Comparison of ENCODE assay signal across 1 cellular context in genomic region chr18:45565280-45565970, GRCh38.
TF ChIP-seq lines count a peak whose summit lies in the region.

No MANE protein-coding gene starts in this region.

TF ChIP-seq in H1, 55 proteins besides CTCF, POLR2A, EP300 and RAD21:
- TF ChIP-seq CHD1 (IDR thresholded peaks at IDR 0.05; ENCODE audit: low read depth, low read length): no peak
- TF ChIP-seq SIX5 (IDR thresholded peaks at IDR 0.05; ENCODE audit: low read depth, low read length): no peak
- no peak for TF ChIP-seq RXRA (IDR thresholded peaks at IDR 0.05; ENCODE audit: insufficient read depth, low read depth, low read length)
- no peak for TF ChIP-seq EZH2 (IDR thresholded peaks at IDR 0.05; ENCODE audit: low read depth, low read length, severe bottlenecking)
- TF ChIP-seq BCL11A (IDR thresholded peaks at IDR 0.05; ENCODE audit: low read depth in 2 of 2, low read length in 2 of 2): no peak
- no peak for TF ChIP-seq KDM4A (IDR thresholded peaks at IDR 0.05; ENCODE audit: low read depth, low read length, severe bottlenecking)
- TF ChIP-seq MAFK (IDR thresholded peaks at IDR 0.05; ENCODE audit: low read depth, low read length): no peak
- TF ChIP-seq, protein P1, sequence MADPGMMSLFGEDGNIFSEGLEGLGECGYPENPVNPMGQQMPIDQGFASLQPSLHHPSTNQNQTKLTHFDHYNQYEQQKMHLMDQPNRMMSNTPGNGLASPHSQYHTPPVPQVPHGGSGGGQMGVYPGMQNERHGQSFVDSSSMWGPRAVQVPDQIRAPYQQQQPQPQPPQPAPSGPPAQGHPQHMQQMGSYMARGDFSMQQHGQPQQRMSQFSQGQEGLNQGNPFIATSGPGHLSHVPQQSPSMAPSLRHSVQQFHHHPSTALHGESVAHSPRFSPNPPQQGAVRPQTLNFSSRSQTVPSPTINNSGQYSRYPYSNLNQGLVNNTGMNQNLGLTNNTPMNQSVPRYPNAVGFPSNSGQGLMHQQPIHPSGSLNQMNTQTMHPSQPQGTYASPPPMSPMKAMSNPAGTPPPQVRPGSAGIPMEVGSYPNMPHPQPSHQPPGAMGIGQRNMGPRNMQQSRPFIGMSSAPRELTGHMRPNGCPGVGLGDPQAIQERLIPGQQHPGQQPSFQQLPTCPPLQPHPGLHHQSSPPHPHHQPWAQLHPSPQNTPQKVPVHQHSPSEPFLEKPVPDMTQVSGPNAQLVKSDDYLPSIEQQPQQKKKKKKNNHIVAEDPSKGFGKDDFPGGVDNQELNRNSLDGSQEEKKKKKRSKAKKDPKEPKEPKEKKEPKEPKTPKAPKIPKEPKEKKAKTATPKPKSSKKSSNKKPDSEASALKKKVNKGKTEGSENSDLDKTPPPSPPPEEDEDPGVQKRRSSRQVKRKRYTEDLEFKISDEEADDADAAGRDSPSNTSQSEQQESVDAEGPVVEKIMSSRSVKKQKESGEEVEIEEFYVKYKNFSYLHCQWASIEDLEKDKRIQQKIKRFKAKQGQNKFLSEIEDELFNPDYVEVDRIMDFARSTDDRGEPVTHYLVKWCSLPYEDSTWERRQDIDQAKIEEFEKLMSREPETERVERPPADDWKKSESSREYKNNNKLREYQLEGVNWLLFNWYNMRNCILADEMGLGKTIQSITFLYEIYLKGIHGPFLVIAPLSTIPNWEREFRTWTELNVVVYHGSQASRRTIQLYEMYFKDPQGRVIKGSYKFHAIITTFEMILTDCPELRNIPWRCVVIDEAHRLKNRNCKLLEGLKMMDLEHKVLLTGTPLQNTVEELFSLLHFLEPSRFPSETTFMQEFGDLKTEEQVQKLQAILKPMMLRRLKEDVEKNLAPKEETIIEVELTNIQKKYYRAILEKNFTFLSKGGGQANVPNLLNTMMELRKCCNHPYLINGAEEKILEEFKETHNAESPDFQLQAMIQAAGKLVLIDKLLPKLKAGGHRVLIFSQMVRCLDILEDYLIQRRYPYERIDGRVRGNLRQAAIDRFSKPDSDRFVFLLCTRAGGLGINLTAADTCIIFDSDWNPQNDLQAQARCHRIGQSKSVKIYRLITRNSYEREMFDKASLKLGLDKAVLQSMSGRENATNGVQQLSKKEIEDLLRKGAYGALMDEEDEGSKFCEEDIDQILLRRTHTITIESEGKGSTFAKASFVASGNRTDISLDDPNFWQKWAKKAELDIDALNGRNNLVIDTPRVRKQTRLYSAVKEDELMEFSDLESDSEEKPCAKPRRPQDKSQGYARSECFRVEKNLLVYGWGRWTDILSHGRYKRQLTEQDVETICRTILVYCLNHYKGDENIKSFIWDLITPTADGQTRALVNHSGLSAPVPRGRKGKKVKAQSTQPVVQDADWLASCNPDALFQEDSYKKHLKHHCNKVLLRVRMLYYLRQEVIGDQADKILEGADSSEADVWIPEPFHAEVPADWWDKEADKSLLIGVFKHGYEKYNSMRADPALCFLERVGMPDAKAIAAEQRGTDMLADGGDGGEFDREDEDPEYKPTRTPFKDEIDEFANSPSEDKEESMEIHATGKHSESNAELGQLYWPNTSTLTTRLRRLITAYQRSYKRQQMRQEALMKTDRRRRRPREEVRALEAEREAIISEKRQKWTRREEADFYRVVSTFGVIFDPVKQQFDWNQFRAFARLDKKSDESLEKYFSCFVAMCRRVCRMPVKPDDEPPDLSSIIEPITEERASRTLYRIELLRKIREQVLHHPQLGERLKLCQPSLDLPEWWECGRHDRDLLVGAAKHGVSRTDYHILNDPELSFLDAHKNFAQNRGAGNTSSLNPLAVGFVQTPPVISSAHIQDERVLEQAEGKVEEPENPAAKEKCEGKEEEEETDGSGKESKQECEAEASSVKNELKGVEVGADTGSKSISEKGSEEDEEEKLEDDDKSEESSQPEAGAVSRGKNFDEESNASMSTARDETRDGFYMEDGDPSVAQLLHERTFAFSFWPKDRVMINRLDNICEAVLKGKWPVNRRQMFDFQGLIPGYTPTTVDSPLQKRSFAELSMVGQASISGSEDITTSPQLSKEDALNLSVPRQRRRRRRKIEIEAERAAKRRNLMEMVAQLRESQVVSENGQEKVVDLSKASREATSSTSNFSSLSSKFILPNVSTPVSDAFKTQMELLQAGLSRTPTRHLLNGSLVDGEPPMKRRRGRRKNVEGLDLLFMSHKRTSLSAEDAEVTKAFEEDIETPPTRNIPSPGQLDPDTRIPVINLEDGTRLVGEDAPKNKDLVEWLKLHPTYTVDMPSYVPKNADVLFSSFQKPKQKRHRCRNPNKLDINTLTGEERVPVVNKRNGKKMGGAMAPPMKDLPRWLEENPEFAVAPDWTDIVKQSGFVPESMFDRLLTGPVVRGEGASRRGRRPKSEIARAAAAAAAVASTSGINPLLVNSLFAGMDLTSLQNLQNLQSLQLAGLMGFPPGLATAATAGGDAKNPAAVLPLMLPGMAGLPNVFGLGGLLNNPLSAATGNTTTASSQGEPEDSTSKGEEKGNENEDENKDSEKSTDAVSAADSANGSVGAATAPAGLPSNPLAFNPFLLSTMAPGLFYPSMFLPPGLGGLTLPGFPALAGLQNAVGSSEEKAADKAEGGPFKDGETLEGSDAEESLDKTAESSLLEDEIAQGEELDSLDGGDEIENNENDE (IDR thresholded peaks at IDR 0.05; ENCODE audit: insufficient replicate concordance, low read length): no peak
- no peak for TF ChIP-seq ZNF274 (IDR thresholded peaks at IDR 0.05; ENCODE audit: borderline replicate concordance, extremely low read depth, low read length)
- no peak for TF ChIP-seq TAF1 (IDR thresholded peaks at IDR 0.05; ENCODE audit: low read depth, low read length)
